ENCODE assay signal across 13 cellular contexts in the genomic region with DNA sequence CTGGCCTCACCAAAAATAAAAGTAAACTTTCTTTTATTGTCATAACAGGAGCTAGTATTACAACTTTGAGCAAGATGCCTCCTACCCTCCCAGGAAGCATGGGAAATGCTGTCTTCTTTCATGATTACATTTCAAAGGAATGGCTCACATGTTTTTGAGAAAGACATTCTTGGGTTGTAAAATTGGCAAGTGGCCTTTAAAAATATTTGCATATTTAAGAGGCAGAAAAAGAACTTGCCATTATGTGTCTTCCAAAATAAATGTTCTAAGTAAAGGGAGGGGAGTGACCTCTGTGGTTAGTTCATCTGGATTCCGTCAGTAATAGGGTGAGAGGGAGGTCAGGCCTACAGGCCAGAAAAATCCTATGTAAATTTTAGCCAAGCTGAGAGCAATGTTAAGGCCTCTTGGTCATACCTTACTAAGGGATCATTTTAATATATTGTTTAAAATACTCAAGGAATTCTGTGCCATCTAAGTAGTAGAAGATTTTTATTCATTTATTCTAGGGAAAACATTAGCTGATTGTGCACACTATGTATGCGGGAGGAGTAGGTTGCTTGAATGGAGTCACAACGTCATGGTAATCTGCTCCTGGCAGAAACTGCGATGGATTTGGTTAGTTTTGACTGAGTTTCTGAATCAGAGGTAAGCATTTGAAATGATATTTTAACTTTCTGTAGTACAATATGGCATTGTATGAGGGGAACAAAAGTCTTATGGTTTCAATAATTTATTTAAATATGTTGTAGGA.
DNase-seq lines count a peak whose midpoint lies in the region; ATAC-seq and TF ChIP-seq lines count a peak whose summit lies in the region.
"Had no signal": no experiment of that assay in that cellular context is flagged by ENCODE, and none has a peak within 500 bp of the region (broad histone marks: within the 10 kb centered on the region; RNA-seq: fewer than 3 reads in every experiment).

No MANE protein-coding gene starts in this region.

- H3K4me1 ChIP-seq in upper lobe of right lung (peaks cover 5% of the 10 kb centered on the region), vagina (no peaks in the 10 kb centered on the region), trophoblast cell (ENCODE audit: control insufficient read depth in 1 of 2, insufficient read depth in 2 of 2, low read length in 2 of 2) (no peaks in the 10 kb centered on the region)

- no peak overlapping the region for H4K12ac ChIP-seq in trophoblast cell (ENCODE audit: low read depth, low read length)

- H4K91ac ChIP-seq in trophoblast cell (ENCODE audit: low read depth, low read length) = no peak overlapping the region

- TF ChIP-seq POLR2A in vagina (IDR thresholded peaks at IDR 0.05) = no peak

- WGBS in trophoblast cell (ENCODE audit: extremely low coverage, insufficient coverage, insufficient read length) = no CpG with 5 or more reads among the region's 4 CpGs

- H4K8ac ChIP-seq in trophoblast cell (ENCODE audit: low read depth, low read length) = no peak overlapping the region

- ATAC-seq in left cardiac atrium (peak; percentile 79 to 98), Right ventricle myocardium superior (ENCODE audit: poor library complexity) (no peak), upper lobe of right lung (peak; percentile 62)

- H3K79me2 ChIP-seq in trophoblast cell (ENCODE audit: control insufficient read depth, insufficient read depth, low read length, poor library complexity) = no peaks in the 10 kb centered on the region

- H2AFZ ChIP-seq in trophoblast cell (ENCODE audit: insufficient read depth, low read length, poor library complexity) = no peak overlapping the region

- H3K4ac ChIP-seq in trophoblast cell (ENCODE audit: low read depth, low read length) = no peak overlapping the region

- no peak overlapping the region for H3K14ac ChIP-seq in trophoblast cell (ENCODE audit: low read length)

- H3K23ac ChIP-seq in trophoblast cell (ENCODE audit: low read length) = no peak overlapping the region

- H3K4me3 ChIP-seq in astrocyte of the spinal cord (ENCODE audit: low read depth, low read length) = no peak overlapping the region
- no peak overlapping the region for H3K4me3 ChIP-seq in upper lobe of right lung
- H3K4me3 ChIP-seq in vagina = no peak overlapping the region
- H3K4me3 ChIP-seq in trophoblast cell (ENCODE audit: low read depth, low read length) = no peak overlapping the region

- H2BK5ac ChIP-seq in trophoblast cell (ENCODE audit: low read depth, low read length, poor library complexity) = no peak overlapping the region

- H3K27me3 ChIP-seq in upper lobe of right lung (no peaks in the 10 kb centered on the region), vagina (no peaks in the 10 kb centered on the region), trophoblast cell (ENCODE audit: insufficient read depth, low read length) (no peaks in the 10 kb centered on the region)
- H3K27me3 ChIP-seq: neutrophil had no signal

- H3K9me3 ChIP-seq in upper lobe of right lung = no peaks in the 10 kb centered on the region
- H3K9me3 ChIP-seq in vagina = no peaks in the 10 kb centered on the region
- no peaks in the 10 kb centered on the region for H3K9me3 ChIP-seq in trophoblast cell (ENCODE audit: insufficient read depth, low read depth, low read length)
- H3K9me3 ChIP-seq: neutrophil had no signal

- no peaks in the 10 kb centered on the region for H3K36me3 ChIP-seq in upper lobe of right lung
- no peaks in the 10 kb centered on the region for H3K36me3 ChIP-seq in vagina
- H3K36me3 ChIP-seq in trophoblast cell (ENCODE audit: control insufficient read depth in 1 of 2, insufficient read depth in 2 of 2, low read length in 2 of 2) = no peaks in the 10 kb centered on the region
- H3K36me3 ChIP-seq: neutrophil had no signal

- H2BK120ac ChIP-seq in trophoblast cell (ENCODE audit: insufficient read depth, low read length, poor library complexity) = no peak overlapping the region

- H3K18ac ChIP-seq in trophoblast cell (ENCODE audit: low read length) = no peak overlapping the region

- DNase-seq in left cardiac atrium (no peak), Right ventricle myocardium superior (no peak), astrocyte of the spinal cord (ENCODE audit: low read depth, low spot score) (peak; percentile 99), kidney glomerular epithelial cell (lab: John Stamatoyannopoulos, UW) (peak; percentile 97), upper lobe of right lung (no peak), 8988T (no peak), vagina (ENCODE audit: extremely low spot score in 2 of 2) (no peak), trophoblast cell (no peak)
- DNase-seq: NCI-H1105 treated with DMSO at 0.1 percent for 48 hours; NCI-H82; stimulated activated CD4-positive, alpha-beta T cell treated with anti-CD3 and anti-CD28 coated beads, Interleukin-2, amount 100 ng/mL, for 48 hours; T-helper 2 cell had no signal

- intact Hi-C loops in left cardiac atrium (cut with DNase I) (no loop called here), Right ventricle myocardium superior (cut with DNase I) (no loop called here), upper lobe of right lung (cut with DNase I) (no loop called here), vagina (cut with DNase I) (no loop called here)

- H3K9ac ChIP-seq in trophoblast cell (ENCODE audit: low read length) = no peak overlapping the region

- H2AK5ac ChIP-seq in trophoblast cell (ENCODE audit: low read length) = no peak overlapping the region

- H3K4me2 ChIP-seq in trophoblast cell (ENCODE audit: low read length) = no peak overlapping the region

- H3K79me1 ChIP-seq in trophoblast cell (ENCODE audit: low read length) = no peaks in the 10 kb centered on the region

- H2BK12ac ChIP-seq in trophoblast cell (ENCODE audit: low read length) = no peak overlapping the region

- H3K27ac ChIP-seq in upper lobe of right lung (no peak overlapping the region), vagina (no peak overlapping the region), trophoblast cell (ENCODE audit: low read depth, low read length) (no peak overlapping the region)
- H3K27ac ChIP-seq: neutrophil had no signal

- TF ChIP-seq CTCF in astrocyte of the spinal cord (IDR thresholded peaks at IDR 0.05; ENCODE audit: low read depth, low read length) = no peak
- TF ChIP-seq CTCF in upper lobe of right lung (IDR thresholded peaks at IDR 0.05) = no peak
- no peak for TF ChIP-seq CTCF in vagina (IDR thresholded peaks at IDR 0.05)

- in situ Hi-C loops in astrocyte of the spinal cord (cut with HindIII; ENCODE audit: low sequenced_read_pairs) = no loop called here

Comparison
In these comparisons a context has a peak if more than half of its experiments do, and no peak if none do; other contexts are left out.
1. DNase-seq: peak in astrocyte of the spinal cord (single experiment) and kidney glomerular epithelial cell (single experiment); none in left cardiac atrium (single experiment), Right ventricle myocardium superior (single experiment), upper lobe of right lung (single experiment), 8988T (single experiment), vagina (0 of 2) and trophoblast cell (0 of 2).